Comparison of ENCODE assay signal across 2 cellular contexts in the genomic region with DNA sequence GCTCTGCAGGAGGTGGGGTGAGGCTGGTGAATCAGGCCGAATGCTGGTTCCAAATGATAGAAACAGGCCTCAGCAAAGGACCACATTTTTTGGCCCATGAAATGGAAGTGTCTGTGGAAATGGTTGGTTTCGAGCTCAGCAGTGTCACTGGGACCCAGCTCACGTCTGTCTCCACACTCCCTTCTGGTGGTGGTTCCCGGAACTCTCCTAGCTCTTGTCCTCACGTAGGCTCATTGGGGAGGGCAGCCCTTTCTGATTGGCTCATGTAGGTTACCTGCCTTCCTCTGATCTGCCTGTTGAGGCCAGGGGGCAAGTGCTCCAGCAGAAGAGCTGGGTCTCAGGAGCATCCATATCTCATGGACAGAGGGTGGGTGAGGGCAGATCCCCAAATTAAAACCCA.
TF ChIP-seq lines count a peak whose summit lies in the region.

No MANE protein-coding gene starts in this region.

TF ChIP-seq in HCT116, 20 proteins besides CTCF, POLR2A, EP300 and RAD21:
- TF ChIP-seq ZFX (IDR thresholded peaks at IDR 0.05) (no peak), JUND (IDR thresholded peaks at IDR 0.05) (no peak), ZBTB33 (IDR thresholded peaks at IDR 0.05; ENCODE audit: extremely low read depth, insufficient replicate concordance, low read length) (no peak), YY1 (IDR thresholded peaks at IDR 0.05; ENCODE audit: extremely low read depth, insufficient replicate concordance, low read depth, low read length) (no peak), CEBPB (IDR thresholded peaks at IDR 0.05; ENCODE audit: low read depth) (no peak), ELF1 (IDR thresholded peaks at IDR 0.05; ENCODE audit: borderline replicate concordance, low read depth) (no peak), EZH2 (IDR thresholded peaks at IDR 0.05) (no peak), SIN3A (IDR thresholded peaks at IDR 0.05; ENCODE audit: low read depth) (no peak), SP1 (IDR thresholded peaks at IDR 0.05; ENCODE audit: low read depth) (no peak), FOSL1 (IDR thresholded peaks at IDR 0.05; ENCODE audit: low read depth) (no peak), SRF (IDR thresholded peaks at IDR 0.05; ENCODE audit: low read depth) (no peak), MAX (IDR thresholded peaks at IDR 0.05) (no peak), TCF7L2 (IDR thresholded peaks at IDR 0.05; ENCODE audit: borderline replicate concordance, extremely low read depth, insufficient read depth, insufficient read length) (no peak), POLR2AphosphoS5 (IDR thresholded peaks at IDR 0.05; ENCODE audit: low read depth, low read length) (no peak), CBX3 (IDR thresholded peaks at IDR 0.05; ENCODE audit: low read depth) (no peak)
- TF ChIP-seq, protein P1, sequence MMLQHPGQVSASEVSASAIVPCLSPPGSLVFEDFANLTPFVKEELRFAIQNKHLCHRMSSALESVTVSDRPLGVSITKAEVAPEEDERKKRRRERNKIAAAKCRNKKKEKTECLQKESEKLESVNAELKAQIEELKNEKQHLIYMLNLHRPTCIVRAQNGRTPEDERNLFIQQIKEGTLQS (IDR thresholded peaks at IDR 0.05): no peak
- TF ChIP-seq, protein P2, sequence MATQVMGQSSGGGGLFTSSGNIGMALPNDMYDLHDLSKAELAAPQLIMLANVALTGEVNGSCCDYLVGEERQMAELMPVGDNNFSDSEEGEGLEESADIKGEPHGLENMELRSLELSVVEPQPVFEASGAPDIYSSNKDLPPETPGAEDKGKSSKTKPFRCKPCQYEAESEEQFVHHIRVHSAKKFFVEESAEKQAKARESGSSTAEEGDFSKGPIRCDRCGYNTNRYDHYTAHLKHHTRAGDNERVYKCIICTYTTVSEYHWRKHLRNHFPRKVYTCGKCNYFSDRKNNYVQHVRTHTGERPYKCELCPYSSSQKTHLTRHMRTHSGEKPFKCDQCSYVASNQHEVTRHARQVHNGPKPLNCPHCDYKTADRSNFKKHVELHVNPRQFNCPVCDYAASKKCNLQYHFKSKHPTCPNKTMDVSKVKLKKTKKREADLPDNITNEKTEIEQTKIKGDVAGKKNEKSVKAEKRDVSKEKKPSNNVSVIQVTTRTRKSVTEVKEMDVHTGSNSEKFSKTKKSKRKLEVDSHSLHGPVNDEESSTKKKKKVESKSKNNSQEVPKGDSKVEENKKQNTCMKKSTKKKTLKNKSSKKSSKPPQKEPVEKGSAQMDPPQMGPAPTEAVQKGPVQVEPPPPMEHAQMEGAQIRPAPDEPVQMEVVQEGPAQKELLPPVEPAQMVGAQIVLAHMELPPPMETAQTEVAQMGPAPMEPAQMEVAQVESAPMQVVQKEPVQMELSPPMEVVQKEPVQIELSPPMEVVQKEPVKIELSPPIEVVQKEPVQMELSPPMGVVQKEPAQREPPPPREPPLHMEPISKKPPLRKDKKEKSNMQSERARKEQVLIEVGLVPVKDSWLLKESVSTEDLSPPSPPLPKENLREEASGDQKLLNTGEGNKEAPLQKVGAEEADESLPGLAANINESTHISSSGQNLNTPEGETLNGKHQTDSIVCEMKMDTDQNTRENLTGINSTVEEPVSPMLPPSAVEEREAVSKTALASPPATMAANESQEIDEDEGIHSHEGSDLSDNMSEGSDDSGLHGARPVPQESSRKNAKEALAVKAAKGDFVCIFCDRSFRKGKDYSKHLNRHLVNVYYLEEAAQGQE (IDR thresholded peaks at IDR 0.05; ENCODE audit: low read depth): no peak

TF ChIP-seq in H1, 55 proteins besides CTCF, POLR2A, EP300 and RAD21:
- TF ChIP-seq SAP30 (IDR thresholded peaks at IDR 0.05; ENCODE audit: insufficient read depth, insufficient replicate concordance, low read length) (no peak), SIN3A (conservative IDR thresholded peaks at IDR 0.05 in 1 of 2, IDR thresholded peaks at IDR 0.05 in 1 of 2; ENCODE audit: low read depth in 1 of 2, low read length in 2 of 2) (no peak), ASH2L (IDR thresholded peaks at IDR 0.05; ENCODE audit: low read length) (no peak), TAF1 (IDR thresholded peaks at IDR 0.05; ENCODE audit: low read depth, low read length) (no peak), CBX8 (IDR thresholded peaks at IDR 0.05; ENCODE audit: borderline replicate concordance, low read depth, low read length) (no peak), TCF12 (IDR thresholded peaks at IDR 0.05; ENCODE audit: low read depth, low read length) (no peak), CHD1 (IDR thresholded peaks at IDR 0.05; ENCODE audit: low read depth, low read length) (no peak), KDM5A (IDR thresholded peaks at IDR 0.05; ENCODE audit: low read length) (no peak), TEAD4 (IDR thresholded peaks at IDR 0.05; ENCODE audit: low read depth, low read length) (no peak), GABPA (IDR thresholded peaks at IDR 0.05; ENCODE audit: borderline replicate concordance, insufficient read depth, low read length) (no peak), POU5F1 (IDR thresholded peaks at IDR 0.05; ENCODE audit: low read depth, low read length) (no peak), NANOG (IDR thresholded peaks at IDR 0.05; ENCODE audit: insufficient read depth, low read depth, low read length, poor library complexity, severe bottlenecking) (no peak), CREB1 (IDR thresholded peaks at IDR 0.05) (no peak), SRF (IDR thresholded peaks at IDR 0.05; ENCODE audit: low read depth, low read length) (no peak), GTF2F1 (IDR thresholded peaks at IDR 0.05; ENCODE audit: borderline replicate concordance, low read depth, low read length) (no peak), EGR1 (IDR thresholded peaks at IDR 0.05; ENCODE audit: borderline replicate concordance, low read depth, low read length) (no peak), BCL11A (IDR thresholded peaks at IDR 0.05; ENCODE audit: low read depth in 2 of 2, low read length in 2 of 2) (no peak), CHD2 (IDR thresholded peaks at IDR 0.05; ENCODE audit: low read length) (no peak), BRCA1 (IDR thresholded peaks at IDR 0.05; ENCODE audit: low read depth, low read length) (no peak)
